In genomic region chr2:121888189-121888557, GRCh38 we compare ENCODE assay signal across 9 cellular contexts.
DNase-seq lines count a peak whose midpoint lies in the region; ATAC-seq, FAIRE-seq and TF ChIP-seq lines count a peak whose summit lies in the region.
"Had no signal": no experiment of that assay in that cellular context is flagged by ENCODE, and none has a peak within 500 bp of the region (broad histone marks: within the 10 kb centered on the region; RNA-seq: fewer than 3 reads in every experiment).

No MANE protein-coding gene starts in this region.

- TF ChIP-seq POLR2A in lower leg skin (IDR thresholded peaks at IDR 0.05): no peak

- H3K27me3 Mint-ChIP-seq in activated naive CD8-positive, alpha-beta T cell treated with anti-CD3 and anti-CD28 coated beads, Interleukin-2, amount 50 U/mL, for 24 hours: no peaks in the 10 kb centered on the region

- H3K27me3 ChIP-seq in small intestine (ENCODE audit: control insufficient read depth in 2 of 2, insufficient read depth in 2 of 2, low read length in 2 of 2): no peaks in the 10 kb centered on the region
- no peaks in the 10 kb centered on the region for H3K27me3 ChIP-seq in tibial artery
- H3K27me3 ChIP-seq: body of pancreas had no signal

- H3K27ac ChIP-seq in small intestine (ENCODE audit: low read depth in 1 of 2, low read length in 1 of 2) (no peak overlapping the region), tibial artery (no peak overlapping the region)
- H3K27ac ChIP-seq: body of pancreas had no signal

- DNase-seq in AG09309 (ENCODE audit: low read depth): no peak
- peak; percentile 35 for DNase-seq in activated naive CD8-positive, alpha-beta T cell treated with anti-CD3 and anti-CD28 coated beads, Interleukin-2, amount 50 U/mL, for 24 hours
- DNase-seq in small intestine: peak; percentile 23
- DNase-seq in lower leg skin (ENCODE audit: low spot score in 2 of 2): no peak
- no peak for DNase-seq in tibial artery

- H3K4me1 Mint-ChIP-seq in activated naive CD8-positive, alpha-beta T cell treated with anti-CD3 and anti-CD28 coated beads, Interleukin-2, amount 50 U/mL, for 24 hours: no peaks in the 10 kb centered on the region

- H3K9me3 ChIP-seq in small intestine (ENCODE audit: control insufficient read depth, low read depth) (no peaks in the 10 kb centered on the region), tibial artery (no peaks in the 10 kb centered on the region)
- H3K9me3 ChIP-seq: body of pancreas had no signal

- WGBS in small intestine, 3 donors: 47 to 62% (median 61%) methylated on average over 5 of the region's 5 CpGs
- WGBS in lower leg skin, 2 donors: 38 to 64% methylated on average over 5 of the region's 5 CpGs

- no peak overlapping the region for H3K4me3 Mint-ChIP-seq in activated naive CD8-positive, alpha-beta T cell treated with anti-CD3 and anti-CD28 coated beads, Interleukin-2, amount 50 U/mL, for 24 hours

- ATAC-seq in GM18861 (IDR thresholded peaks at IDR 0.05; ENCODE audit: unreplicated experiment) (peak; percentile 88), HG03139 (IDR thresholded peaks at IDR 0.05; ENCODE audit: unreplicated experiment) (peak; percentile 93), GM19324 (IDR thresholded peaks at IDR 0.05; ENCODE audit: low FRiP score, unreplicated experiment) (no peak)
- ATAC-seq in activated naive CD8-positive, alpha-beta T cell treated with anti-CD3 and anti-CD28 coated beads, Interleukin-2, amount 50 U/mL, for 24 hours: peak; percentile 61
- ATAC-seq: body of pancreas had no signal

- H3K36me3 Mint-ChIP-seq in activated naive CD8-positive, alpha-beta T cell treated with anti-CD3 and anti-CD28 coated beads, Interleukin-2, amount 50 U/mL, for 24 hours (ENCODE audit: low read depth): no peaks in the 10 kb centered on the region

- intact Hi-C loops in lower leg skin (cut with DNase I; ENCODE audit: low total_unique reads) (no loop called here), tibial artery (cut with DNase I; ENCODE audit: low total_unique reads) (no loop called here)

- H3K4me1 ChIP-seq in small intestine (ENCODE audit: control insufficient read depth in 2 of 2, insufficient read depth in 1 of 2, low read depth in 1 of 2, low read length in 1 of 2) (no peaks in the 10 kb centered on the region), tibial artery (no peaks in the 10 kb centered on the region)
- H3K4me1 ChIP-seq: body of pancreas had no signal

- FAIRE-seq in small intestine (lab: Jason Lieb, UNC): no peak

- H3K9me3 Mint-ChIP-seq in activated naive CD8-positive, alpha-beta T cell treated with anti-CD3 and anti-CD28 coated beads, Interleukin-2, amount 50 U/mL, for 24 hours: no peaks in the 10 kb centered on the region

- no peak overlapping the region for H3K4me3 ChIP-seq in AG09309 (ENCODE audit: control insufficient read depth, low read depth, low read length)
- H3K4me3 ChIP-seq in small intestine (ENCODE audit: low read depth in 1 of 2, low read length in 2 of 2): no peak overlapping the region
- H3K4me3 ChIP-seq in lower leg skin (ENCODE audit: low read depth, poor library complexity, severe bottlenecking): no peak overlapping the region
- no peak overlapping the region for H3K4me3 ChIP-seq in tibial artery
- H3K4me3 ChIP-seq: body of pancreas had no signal

- no peak overlapping the region for H3K27ac Mint-ChIP-seq in activated naive CD8-positive, alpha-beta T cell treated with anti-CD3 and anti-CD28 coated beads, Interleukin-2, amount 50 U/mL, for 24 hours

- TF ChIP-seq CTCF in AG09309 (IDR thresholded peaks at IDR 0.05; ENCODE audit: control insufficient read depth, insufficient read depth, low read depth, low read length, missing control alignments) (peak; percentile 10), lower leg skin (IDR thresholded peaks at IDR 0.05) (no peak), tibial artery (IDR thresholded peaks at IDR 0.05) (no peak)

- no peaks in the 10 kb centered on the region for H3K36me3 ChIP-seq in small intestine (ENCODE audit: control insufficient read depth in 2 of 2, insufficient read depth in 2 of 2, low read length in 2 of 2)
- H3K36me3 ChIP-seq in tibial artery: no peaks in the 10 kb centered on the region

Comparison
In these comparisons a context has a peak if more than half of its experiments do, and no peak if none do; other contexts are left out.
1. DNase-seq: peak in activated naive CD8-positive, alpha-beta T cell treated with anti-CD3 and anti-CD28 coated beads, Interleukin-2, amount 50 U/mL, for 24 hours (single experiment) and small intestine (single experiment); none in AG09309 (single experiment), lower leg skin (0 of 2) and tibial artery (0 of 2).